8 cellular contexts compared by ENCODE assay signal in genomic region chr5:74866653-74867162, GRCh38. TPM values are rescaled to one million over a fixed set of nuclear protein-coding genes. Genes with fewer than 3 reads are reported as not detected.
DNase-seq lines count a peak whose midpoint lies in the region; ATAC-seq and TF ChIP-seq lines count a peak whose summit lies in the region.

No MANE protein-coding gene starts in this region.

- 0 to 2% methylated on average over 19 to 23 of the region's 29 CpGs for WGBS in mesodermal cell (ENCODE audit: insufficient coverage in 2 of 2), 2 experiments

- peak overlapping the region; percentile 68 for H3K27ac ChIP-seq in mesodermal cell (ENCODE audit: low read depth, low read length, severe bottlenecking)
- H3K27ac ChIP-seq in uterus, result no peak overlapping the region

- H3K4me3 ChIP-seq in GM12875 (ENCODE audit: low read depth, low read length), result peak overlapping the region; percentile 66
- H3K4me3 ChIP-seq in choroid plexus epithelial cell (ENCODE audit: low read depth, low read length), result peak overlapping the region; percentile 60
- peak overlapping the region; percentile 67 for H3K4me3 ChIP-seq in mesodermal cell (ENCODE audit: extremely low read depth, insufficient read depth, low read length, poor library complexity, severe bottlenecking)
- H3K4me3 ChIP-seq in uterus, result peak overlapping the region; percentile 1 to 52

- no peak for TF ChIP-seq RAD21 in Ishikawa (IDR thresholded peaks at IDR 0.05; ENCODE audit: low read depth)

- intact Hi-C loops in uterus (cut with DNase I; ENCODE audit: low total_unique reads), result no loop called here

- H3K36me3 ChIP-seq in mesodermal cell (ENCODE audit: control insufficient read depth, insufficient read depth, low read length) (no peaks in the 10 kb centered on the region), uterus (no peaks in the 10 kb centered on the region)

- ATAC-seq in HG02588 (IDR thresholded peaks at IDR 0.05; ENCODE audit: unreplicated experiment) (no peak), HG03342 (IDR thresholded peaks at IDR 0.05; ENCODE audit: unreplicated experiment) (no peak)

- TF ChIP-seq POLR2A in uterus (IDR thresholded peaks at IDR 0.05), result no peak

- no peak for TF ChIP-seq EP300 in Ishikawa (IDR thresholded peaks at IDR 0.05; ENCODE audit: borderline replicate concordance)

- no peaks in the 10 kb centered on the region for H3K9me3 ChIP-seq in mesodermal cell (ENCODE audit: control insufficient read depth, low read length)
- H3K9me3 ChIP-seq in uterus, result no peaks in the 10 kb centered on the region

- no peak for DNase-seq in choroid plexus epithelial cell (ENCODE audit: low read depth)
- no peak for DNase-seq in uterus
- no peak for DNase-seq in COR-L47 (lab: John Stamatoyannopoulos, UW)

- no peaks in the 10 kb centered on the region for H3K27me3 ChIP-seq in uterus

- H3K4me1 ChIP-seq in mesodermal cell (ENCODE audit: control insufficient read depth, insufficient read depth, low read length, poor library complexity, severe bottlenecking) (peaks cover 17% of the 10 kb centered on the region), uterus (peaks cover 0 to 4% of the 10 kb centered on the region in 2 donors)

- no peak for TF ChIP-seq CTCF in GM12875 (IDR thresholded peaks at IDR 0.05; ENCODE audit: borderline replicate concordance, insufficient read depth, low read depth, low read length)
- no peak for TF ChIP-seq CTCF in choroid plexus epithelial cell (conservative IDR thresholded peaks at IDR 0.05; ENCODE audit: low read depth, low read length)
- no peak for TF ChIP-seq CTCF in uterus (IDR thresholded peaks at IDR 0.05)

TF ChIP-seq in Ishikawa, 13 proteins besides CTCF, POLR2A, EP300 and RAD21:
- TF ChIP-seq ZBTB7A (IDR thresholded peaks at IDR 0.05; ENCODE audit: low read depth), result peak; percentile 70
- no peak for TF ChIP-seq EGR1 (IDR thresholded peaks at IDR 0.05)

RNA-seq across cellular contexts. Expression of gene FAM169A, which starts 0.5 kb away (rescaled TPM):
- 7.5 TPM for polyA plus RNA-seq in mesodermal cell (2013, experiment 1 of 2)
- polyA plus RNA-seq in mesodermal cell (2013, experiment 2 of 2), result 7.3 TPM
- total RNA-seq in uterus, result 10 to 100 TPM in 1 of 4 donors, 1 to 10 TPM in 1, under 1 TPM in 2; under 0.01 to 26.5 (median 3.5) TPM
